Comparison of ENCODE assay signal across 22 cellular contexts in genomic region chr12:15705606-15706005, GRCh38.
"Had no signal": no experiment of that assay in that cellular context is flagged by ENCODE, and none has a peak within 500 bp of the region (broad histone marks: within the 10 kb centered on the region; RNA-seq: fewer than 3 reads in every experiment).

No MANE protein-coding gene starts in this region.

- H3K9me3 ChIP-seq: heart right ventricle, lower lobe of right lung, upper lobe of left lung had no signal

- H3K27ac Mint-ChIP-seq: activated naive CD4-positive, alpha-beta T cell treated with anti-CD3 and anti-CD28 coated beads, Interleukin-2, amount 50 U/mL, for 72 hours; activated T-cell treated with anti-CD3 and anti-CD28 coated beads, Interleukin-2, amount 50 U/mL, for 72 hours; natural killer cell treated with Interleukin-12 subunit alpha and Interleukin-12 subunit beta and Interleukin-15 and Interleukin-18, amount 100 ng/mL, for 72 hours; stimulated activated naive CD8-positive, alpha-beta T cell treated with anti-CD3 and anti-CD28 coated beads, Interleukin-15, Interleukin-2, amounts not matched to agents 100 ng/mL and 50 ng/mL, for 24 hours; T-helper 2 cell treated with Interferon-gamma antibody and Interleukin-4, amounts not matched to agents 5 μg/mL and 100 μg/mL, for 36 hours had no signal

- H3K9me3 Mint-ChIP-seq: activated naive CD4-positive, alpha-beta T cell treated with anti-CD3 and anti-CD28 coated beads, Interleukin-2, amount 50 U/mL, for 72 hours; activated T-cell treated with anti-CD3 and anti-CD28 coated beads, Interleukin-2, amount 50 U/mL, for 72 hours; natural killer cell treated with Interleukin-12 subunit alpha and Interleukin-12 subunit beta and Interleukin-15 and Interleukin-18, amount 100 ng/mL, for 72 hours; stimulated activated naive CD8-positive, alpha-beta T cell treated with anti-CD3 and anti-CD28 coated beads, Interleukin-15, Interleukin-2, amounts not matched to agents 100 ng/mL and 50 ng/mL, for 24 hours; T-helper 2 cell treated with Interferon-gamma antibody and Interleukin-4, amounts not matched to agents 5 μg/mL and 100 μg/mL, for 36 hours had no signal

- DNase-seq: activated CD4-positive, alpha-beta T cell treated with anti-CD3 and anti-CD28 coated beads for 4 hours; activated CD4-positive, alpha-beta T cell treated with anti-CD3 and anti-CD28 coated beads, Interleukin-2, amount 50 U/mL, for 4 hours; activated naive CD4-positive, alpha-beta T cell; activated T-cell treated with anti-CD3 and anti-CD28 coated beads for 4 hours; activated T-cell treated with anti-CD3 and anti-CD28 coated beads, Interleukin-2, amount 50 U/mL, for 72 hours; anterior cingulate cortex; cortex of kidney; foreskin keratinocyte; heart right ventricle; stimulated activated CD4-positive, alpha-beta T cell treated with anti-CD3 and anti-CD28 coated beads, Interleukin-12 subunit alpha, Interleukin-12 subunit beta, amount 100 ng/mL, for 4 hours; stimulated activated CD4-positive, alpha-beta T cell treated with anti-CD3 and anti-CD28 coated beads, Interleukin-4, amount 100 ng/mL, for 1 hour; substantia nigra; T-helper 1 cell; upper lobe of left lung had no signal

- H3K27ac ChIP-seq: foreskin keratinocyte, lower lobe of right lung, skin epidermis had no signal

- H3K36me3 ChIP-seq: heart right ventricle, lower lobe of right lung, upper lobe of left lung had no signal

- H3K36me3 Mint-ChIP-seq: activated naive CD4-positive, alpha-beta T cell treated with anti-CD3 and anti-CD28 coated beads, Interleukin-2, amount 50 U/mL, for 72 hours; natural killer cell treated with Interleukin-12 subunit alpha and Interleukin-12 subunit beta and Interleukin-15 and Interleukin-18, amount 100 ng/mL, for 72 hours had no signal

- ATAC-seq: activated naive CD4-positive, alpha-beta T cell treated with anti-CD3 and anti-CD28 coated beads, Interleukin-2, amount 50 U/mL, for 72 hours; activated T-cell treated with anti-CD3 and anti-CD28 coated beads, Interleukin-2, amount 50 U/mL, for 72 hours; esophagus mucosa; heart right ventricle; natural killer cell treated with Interleukin-12 subunit alpha and Interleukin-12 subunit beta and Interleukin-15 and Interleukin-18, amount 100 ng/mL, for 72 hours; sciatic nerve had no signal

- H3K27me3 Mint-ChIP-seq: stimulated activated naive CD8-positive, alpha-beta T cell treated with anti-CD3 and anti-CD28 coated beads, Interleukin-15, Interleukin-2, amounts not matched to agents 100 ng/mL and 50 ng/mL, for 24 hours had no signal

- H3K4me3 Mint-ChIP-seq: activated T-cell treated with anti-CD3 and anti-CD28 coated beads, Interleukin-2, amount 50 U/mL, for 72 hours; natural killer cell treated with Interleukin-12 subunit alpha and Interleukin-12 subunit beta and Interleukin-15 and Interleukin-18, amount 100 ng/mL, for 72 hours; stimulated activated naive CD8-positive, alpha-beta T cell treated with anti-CD3 and anti-CD28 coated beads, Interleukin-15, Interleukin-2, amounts not matched to agents 100 ng/mL and 50 ng/mL, for 24 hours; T-helper 2 cell treated with Interferon-gamma antibody and Interleukin-4, amounts not matched to agents 5 μg/mL and 100 μg/mL, for 36 hours had no signal

- H3K27me3 ChIP-seq: foreskin keratinocyte, heart right ventricle, upper lobe of left lung had no signal

- H3K4me3 ChIP-seq: heart right ventricle, lower lobe of right lung, skin epidermis, upper lobe of left lung had no signal
